In the genomic region with DNA sequence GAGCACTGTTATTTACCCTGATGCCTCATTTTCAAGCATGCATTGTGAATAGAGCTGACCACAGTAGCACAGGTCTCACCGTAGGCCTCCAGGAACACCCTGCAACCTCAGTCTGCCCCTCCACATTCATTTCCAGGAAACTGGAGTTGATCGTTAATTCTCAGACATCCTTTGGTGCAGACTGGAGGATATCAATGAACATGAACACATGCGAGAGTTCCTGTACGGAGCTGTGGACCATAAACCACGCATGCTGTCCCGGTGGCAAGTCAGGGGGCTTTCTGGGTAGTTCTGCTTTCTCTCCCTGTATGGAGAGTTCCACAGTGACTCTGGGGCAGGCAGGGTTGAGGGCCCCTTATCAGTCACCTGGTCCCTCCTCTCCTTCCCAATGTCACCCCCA, we compare ENCODE assay signal across 15 cellular contexts. TPM values are rescaled to one million over a fixed set of nuclear protein-coding genes. Genes with fewer than 3 reads are reported as not detected.
DNase-seq lines count a peak whose midpoint lies in the region; TF ChIP-seq lines count a peak whose summit lies in the region.
"Had no signal": no experiment of that assay in that cellular context is flagged by ENCODE, and none has a peak within 500 bp of the region (broad histone marks: within the 10 kb centered on the region; RNA-seq: fewer than 3 reads in every experiment).

No MANE protein-coding gene starts in this region.

- H3K4me2 ChIP-seq in neuronal stem cell (ENCODE audit: insufficient read depth, low read length, poor library complexity, severe bottlenecking): no peak overlapping the region
- H3K4me2 ChIP-seq: GM23338 had no signal

- H2BK120ac ChIP-seq in neuronal stem cell (ENCODE audit: low read depth, low read length): no peak overlapping the region

- DNase-seq in GDM1 (lab: John Stamatoyannopoulos, UW) (peak; percentile 40), KBM-7 (peak; percentile 64), coronary artery (ENCODE audit: low spot score) (peak; percentile 49), neuronal stem cell (ENCODE audit: low spot score) (no peak), islet precursor cell (no peak), endothelial cell (ENCODE audit: low spot score) (no peak)
- no peak for DNase-seq in activated CD4-positive, alpha-beta T cell treated with anti-CD3 and anti-CD28 coated beads, Interleukin-2, amount 50 U/mL, for 48 hours
- DNase-seq: DMS79, NCI-H1105 treated with DMSO at 0.1 percent for 48 hours, NCI-H1694, NCI-H2081 treated with DMSO at 0.1 percent for 48 hours had no signal

- H4K8ac ChIP-seq in neuronal stem cell (ENCODE audit: low read depth, low read length): no peak overlapping the region

- H3K36me3 Mint-ChIP-seq in endothelial cell (ENCODE audit: low read depth, unreplicated experiment): no peaks in the 10 kb centered on the region

- peaks cover 15% of the 10 kb centered on the region for H3K4me1 Mint-ChIP-seq in endothelial cell (ENCODE audit: unreplicated experiment)

- H3K4me3 ChIP-seq in coronary artery (no peak overlapping the region), neuronal stem cell (ENCODE audit: low read length in 2 of 2) (no peak overlapping the region)
- H3K4me3 ChIP-seq: GM23338, Peyer's patch, SJSA1 had no signal

- H4K91ac ChIP-seq in neuronal stem cell (ENCODE audit: low read depth, low read length, poor library complexity): no peak overlapping the region

- H3K4ac ChIP-seq in neuronal stem cell (ENCODE audit: low read length): no peak overlapping the region

- in situ Hi-C loops in KBM-7 (cut with MboI; ENCODE audit: low pct_unique_long_range_greater_than_20kb, low sequenced_read_pairs): no loop called here

- H3K27ac ChIP-seq in coronary artery (no peak overlapping the region), neuronal stem cell (replicated peaks; ENCODE audit: low read length) (no peak overlapping the region)
- H3K27ac ChIP-seq: C4-2B, Peyer's patch, SJSA1 had no signal

- no peak overlapping the region for H3K27ac Mint-ChIP-seq in endothelial cell (ENCODE audit: unreplicated experiment)
- H3K27ac Mint-ChIP-seq: GM23338 had no signal

- no peak for TF ChIP-seq CTCF in coronary artery (IDR thresholded peaks at IDR 0.05)
- no peak for TF ChIP-seq CTCF in endothelial cell (IDR thresholded peaks at IDR 0.05; ENCODE audit: unreplicated experiment)

- no peaks in the 10 kb centered on the region for H3K27me3 Mint-ChIP-seq in endothelial cell (ENCODE audit: unreplicated experiment)

- no peaks in the 10 kb centered on the region for H3K9me3 ChIP-seq in neuronal stem cell (replicated peaks in 1 of 2; ENCODE audit: control insufficient read depth in 2 of 2, insufficient read depth in 1 of 2, low read depth in 1 of 2, low read length in 2 of 2)
- H3K9me3 ChIP-seq: Peyer's patch, SJSA1 had no signal

- no peak overlapping the region for H2AFZ ChIP-seq in neuronal stem cell (ENCODE audit: low read length)
- H2AFZ ChIP-seq: GM23338 had no signal

- no peak overlapping the region for H3K4me3 Mint-ChIP-seq in endothelial cell (ENCODE audit: unreplicated experiment)
- H3K4me3 Mint-ChIP-seq: GM23338 had no signal

- no peak overlapping the region for H3K14ac ChIP-seq in neuronal stem cell (ENCODE audit: low read length)

- H3K9ac ChIP-seq in neuronal stem cell (ENCODE audit: low read depth, low read length, poor library complexity): peak overlapping the region; percentile 12

- H3K27me3 ChIP-seq in neuronal stem cell (ENCODE audit: control insufficient read depth in 3 of 3, insufficient read depth in 3 of 3, low read depth in 1 of 3, low read length in 3 of 3): peaks cover 0 to 4% (median 0%) of the 10 kb centered on the region in 3 experiments
- H3K27me3 ChIP-seq: Peyer's patch, SJSA1 had no signal

- no peak overlapping the region for H3K18ac ChIP-seq in neuronal stem cell (ENCODE audit: low read length)

- no peak overlapping the region for H2BK15ac ChIP-seq in neuronal stem cell (ENCODE audit: low read length)

- WGBS in neuronal stem cell (ENCODE audit: extremely low coverage in 2 of 2, insufficient read length in 2 of 2, insufficient replicate concordance in 1 of 2), 2 donors: no CpG with 5 or more reads among the region's 6 CpGs

- no peak overlapping the region for H3K23ac ChIP-seq in neuronal stem cell (ENCODE audit: low read depth, low read length, poor library complexity)

- H2BK12ac ChIP-seq in neuronal stem cell (ENCODE audit: low read length): no peak overlapping the region

- H2AK5ac ChIP-seq in neuronal stem cell (ENCODE audit: low read depth, low read length): no peak overlapping the region

- H3K9me3 Mint-ChIP-seq in endothelial cell (ENCODE audit: unreplicated experiment): no peaks in the 10 kb centered on the region
- H3K9me3 Mint-ChIP-seq: GM23338 had no signal

- no peak overlapping the region for H2BK5ac ChIP-seq in neuronal stem cell (ENCODE audit: low read length)

- no peaks in the 10 kb centered on the region for H3K4me1 ChIP-seq in neuronal stem cell (ENCODE audit: control insufficient read depth in 2 of 2, insufficient read depth in 1 of 2, low read depth in 1 of 2, low read length in 2 of 2)
- H3K4me1 ChIP-seq: Peyer's patch, SJSA1 had no signal

- no peaks in the 10 kb centered on the region for H3K79me1 ChIP-seq in neuronal stem cell (ENCODE audit: low read depth, low read length)

- H3K36me3 ChIP-seq in neuronal stem cell (replicated peaks in 1 of 2; ENCODE audit: control insufficient read depth in 2 of 2, insufficient read depth in 2 of 2, low read length in 2 of 2): no peaks in the 10 kb centered on the region
- H3K36me3 ChIP-seq: Peyer's patch, SJSA1 had no signal

RNA-seq across cellular contexts. Expression of gene URI1, which starts 55.5 kb away (rescaled TPM):
- 48.6 TPM for polyA plus RNA-seq in neuronal stem cell (2013, experiment 1 of 2)
- 48.5 TPM for polyA plus RNA-seq in neuronal stem cell (2013, experiment 2 of 2)
- total RNA-seq in endothelial cell (ENCODE audit: unreplicated experiment): 38.2 TPM

Comparison
In these comparisons a context has a peak if more than half of its experiments do, and no peak if none do; other contexts are left out.
1. DNase-seq: peak in GDM1 (single experiment), KBM-7 (single experiment) and coronary artery (single experiment); none in neuronal stem cell (single experiment), islet precursor cell (single experiment), activated CD4-positive, alpha-beta T cell treated with anti-CD3 and anti-CD28 coated beads, Interleukin-2, amount 50 U/mL, for 48 hours (0 of 2) and endothelial cell (single experiment).